ENCODE assay signal across 14 cellular contexts in genomic region chr14:105374389-105374788, GRCh38.
"Had no signal": no experiment of that assay in that cellular context is flagged by ENCODE, and none has a peak within 500 bp of the region (broad histone marks: within the 10 kb centered on the region; RNA-seq: fewer than 3 reads in every experiment).

No MANE protein-coding gene starts in this region.

- H3K27ac ChIP-seq: dorsolateral prefrontal cortex, esophagus muscularis mucosa, upper lobe of right lung had no signal

- DNase-seq: activated CD4-positive, alpha-beta T cell treated with anti-CD3 and anti-CD28 coated beads for 1 hour; activated CD4-positive, alpha-beta T cell treated with anti-CD3 and anti-CD28 coated beads, Interleukin-2, amount 50 U/mL, for 48 hours; activated naive CD8-positive, alpha-beta T cell treated with anti-CD3 and anti-CD28 coated beads, Interleukin-2, amount 10 ng/mL, durations not matched to agents 7 days and 5 days; activated T-cell treated with anti-CD3 and anti-CD28 coated beads, Interleukin-2, amount 50 U/mL, for 72 hours; anterior cingulate cortex; dorsolateral prefrontal cortex; natural killer cell; posterior cingulate gyrus; upper lobe of right lung had no signal

- H3K36me3 ChIP-seq: upper lobe of right lung had no signal

- H3K4me1 ChIP-seq: upper lobe of right lung had no signal

- H3K9me3 ChIP-seq: esophagus muscularis mucosa, upper lobe of right lung had no signal

- H3K27me3 ChIP-seq: dorsolateral prefrontal cortex, esophagus muscularis mucosa, upper lobe of right lung had no signal

- H3K4me2 ChIP-seq: smooth muscle cell had no signal

- ATAC-seq: activated T-cell treated with anti-CD3 and anti-CD28 coated beads, Interleukin-2, amount 50 U/mL, for 72 hours; left lobe of liver; natural killer cell; right cardiac atrium; stimulated activated effector memory CD8-positive, alpha-beta T cell treated with anti-CD3 and anti-CD28 coated beads, Interleukin-12 subunit alpha, Interleukin-12 subunit beta, amount 100 ng/mL, for 72 hours; upper lobe of right lung had no signal

- H3K4me3 ChIP-seq: dorsolateral prefrontal cortex, esophagus muscularis mucosa, smooth muscle cell, upper lobe of right lung had no signal
